In genomic region chr19:2236285-2237050, GRCh38 we compare ENCODE assay signal across 1 cellular context.
TF ChIP-seq lines count a peak whose summit lies in the region.

A gene with protein sequence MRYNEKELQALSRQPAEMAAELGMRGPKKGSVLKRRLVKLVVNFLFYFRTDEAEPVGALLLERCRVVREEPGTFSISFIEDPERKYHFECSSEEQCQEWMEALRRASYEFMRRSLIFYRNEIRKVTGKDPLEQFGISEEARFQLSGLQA (minus strand): TSS chr19:2236329. CDS start chr19:2236248, 81 bp downstream.
A gene with protein sequence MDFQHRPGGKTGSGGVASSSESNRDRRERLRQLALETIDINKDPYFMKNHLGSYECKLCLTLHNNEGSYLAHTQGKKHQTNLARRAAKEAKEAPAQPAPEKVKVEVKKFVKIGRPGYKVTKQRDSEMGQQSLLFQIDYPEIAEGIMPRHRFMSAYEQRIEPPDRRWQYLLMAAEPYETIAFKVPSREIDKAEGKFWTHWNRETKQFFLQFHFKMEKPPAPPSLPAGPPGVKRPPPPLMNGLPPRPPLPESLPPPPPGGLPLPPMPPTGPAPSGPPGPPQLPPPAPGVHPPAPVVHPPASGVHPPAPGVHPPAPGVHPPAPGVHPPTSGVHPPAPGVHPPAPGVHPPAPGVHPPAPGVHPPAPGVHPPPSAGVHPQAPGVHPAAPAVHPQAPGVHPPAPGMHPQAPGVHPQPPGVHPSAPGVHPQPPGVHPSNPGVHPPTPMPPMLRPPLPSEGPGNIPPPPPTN (plus strand): TSS chr19:2236824. CDS start chr19:2243419, 6,595 bp downstream.

TF ChIP-seq in HepG2, 621 proteins besides CTCF, POLR2A, EP300 and RAD21 (continued from another document and continues in another):
- TF ChIP-seq, protein P1, sequence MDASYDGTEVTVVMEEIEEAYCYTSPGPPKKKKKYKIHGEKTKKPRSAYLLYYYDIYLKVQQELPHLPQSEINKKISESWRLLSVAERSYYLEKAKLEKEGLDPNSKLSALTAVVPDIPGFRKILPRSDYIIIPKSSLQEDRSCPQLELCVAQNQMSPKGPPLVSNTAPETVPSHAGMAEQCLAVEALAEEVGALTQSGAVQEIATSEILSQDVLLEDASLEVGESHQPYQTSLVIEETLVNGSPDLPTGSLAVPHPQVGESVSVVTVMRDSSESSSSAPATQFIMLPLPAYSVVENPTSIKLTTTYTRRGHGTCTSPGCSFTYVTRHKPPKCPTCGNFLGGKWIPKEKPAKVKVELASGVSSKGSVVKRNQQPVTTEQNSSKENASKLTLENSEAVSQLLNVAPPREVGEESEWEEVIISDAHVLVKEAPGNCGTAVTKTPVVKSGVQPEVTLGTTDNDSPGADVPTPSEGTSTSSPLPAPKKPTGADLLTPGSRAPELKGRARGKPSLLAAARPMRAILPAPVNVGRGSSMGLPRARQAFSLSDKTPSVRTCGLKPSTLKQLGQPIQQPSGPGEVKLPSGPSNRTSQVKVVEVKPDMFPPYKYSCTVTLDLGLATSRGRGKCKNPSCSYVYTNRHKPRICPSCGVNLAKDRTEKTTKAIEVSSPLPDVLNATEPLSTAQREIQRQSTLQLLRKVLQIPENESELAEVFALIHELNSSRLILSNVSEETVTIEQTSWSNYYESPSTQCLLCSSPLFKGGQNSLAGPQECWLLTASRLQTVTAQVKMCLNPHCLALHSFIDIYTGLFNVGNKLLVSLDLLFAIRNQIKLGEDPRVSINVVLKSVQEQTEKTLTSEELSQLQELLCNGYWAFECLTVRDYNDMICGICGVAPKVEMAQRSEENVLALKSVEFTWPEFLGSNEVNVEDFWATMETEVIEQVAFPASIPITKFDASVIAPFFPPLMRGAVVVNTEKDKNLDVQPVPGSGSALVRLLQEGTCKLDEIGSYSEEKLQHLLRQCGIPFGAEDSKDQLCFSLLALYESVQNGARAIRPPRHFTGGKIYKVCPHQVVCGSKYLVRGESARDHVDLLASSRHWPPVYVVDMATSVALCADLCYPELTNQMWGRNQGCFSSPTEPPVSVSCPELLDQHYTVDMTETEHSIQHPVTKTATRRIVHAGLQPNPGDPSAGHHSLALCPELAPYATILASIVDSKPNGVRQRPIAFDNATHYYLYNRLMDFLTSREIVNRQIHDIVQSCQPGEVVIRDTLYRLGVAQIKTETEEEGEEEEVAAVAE (CRISPR knock-in tag; IDR thresholded peaks at IDR 0.05; ENCODE audit: borderline replicate concordance), result peak; percentile 91
- TF ChIP-seq NKX3-1 (CRISPR knock-in tag; IDR thresholded peaks at IDR 0.05), result peak; percentile 58; the same call in 1 of the 2 replicates
- TF ChIP-seq ZNF512 (CRISPR knock-in tag; IDR thresholded peaks at IDR 0.05), result no peak
- peak; percentile 49; the same call in 1 of the 2 replicates for TF ChIP-seq AHDC1 (CRISPR knock-in tag; IDR thresholded peaks at IDR 0.05; ENCODE audit: borderline replicate concordance)
- 0 out of 2 replicates have a peak, but pooled peaks have one; percentile 50 for TF ChIP-seq ZNF337 (CRISPR knock-in tag; IDR thresholded peaks at IDR 0.05; ENCODE audit: borderline replicate concordance, low read depth)
- peak; percentile 79 for TF ChIP-seq RFXAP (CRISPR knock-in tag; IDR thresholded peaks at IDR 0.05; ENCODE audit: borderline replicate concordance)
- TF ChIP-seq MYC (CRISPR knock-in tag; IDR thresholded peaks at IDR 0.05; ENCODE audit: borderline replicate concordance), result peak; percentile 86
- TF ChIP-seq ZKSCAN1 (IDR thresholded peaks at IDR 0.05; ENCODE audit: low read length), result no peak
- TF ChIP-seq TGIF2 (CRISPR knock-in tag; IDR thresholded peaks at IDR 0.05), result peak; percentile 83; the same call in 1 of the 2 replicates
- TF ChIP-seq, protein P2, sequence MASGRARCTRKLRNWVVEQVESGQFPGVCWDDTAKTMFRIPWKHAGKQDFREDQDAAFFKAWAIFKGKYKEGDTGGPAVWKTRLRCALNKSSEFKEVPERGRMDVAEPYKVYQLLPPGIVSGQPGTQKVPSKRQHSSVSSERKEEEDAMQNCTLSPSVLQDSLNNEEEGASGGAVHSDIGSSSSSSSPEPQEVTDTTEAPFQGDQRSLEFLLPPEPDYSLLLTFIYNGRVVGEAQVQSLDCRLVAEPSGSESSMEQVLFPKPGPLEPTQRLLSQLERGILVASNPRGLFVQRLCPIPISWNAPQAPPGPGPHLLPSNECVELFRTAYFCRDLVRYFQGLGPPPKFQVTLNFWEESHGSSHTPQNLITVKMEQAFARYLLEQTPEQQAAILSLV (CRISPR knock-in tag; IDR thresholded peaks at IDR 0.05; ENCODE audit: borderline replicate concordance), result peak; percentile 92; the same call in 1 of the 2 replicates
- peak; percentile 99 for TF ChIP-seq ZFP36L1 (CRISPR knock-in tag; IDR thresholded peaks at IDR 0.05)
- peak; percentile 71; the same call in 1 of the 2 replicates for TF ChIP-seq PITX1 (CRISPR knock-in tag; IDR thresholded peaks at IDR 0.05)
- peak; percentile 90 for TF ChIP-seq POGK (CRISPR knock-in tag; conservative IDR thresholded peaks at IDR 0.05)
- no peak for TF ChIP-seq NONO (IDR thresholded peaks at IDR 0.05)
- peak; percentile 80 for TF ChIP-seq NONO (CRISPR knock-in tag; conservative IDR thresholded peaks at IDR 0.05)
- TF ChIP-seq KLF15 (CRISPR knock-in tag; IDR thresholded peaks at IDR 0.05; ENCODE audit: borderline replicate concordance), result peak; percentile 86; the same call in 1 of the 2 replicates
- 0 out of 2 replicates have a peak, but pooled peaks have one; percentile 21 for TF ChIP-seq ATF1 (CRISPR knock-in tag; IDR thresholded peaks at IDR 0.05)
- peak; percentile 98 for TF ChIP-seq ZFX (CRISPR knock-in tag; IDR thresholded peaks at IDR 0.05; ENCODE audit: low read depth)
- TF ChIP-seq ATF3 (CRISPR knock-in tag; IDR thresholded peaks at IDR 0.05), result peak; percentile 87
- TF ChIP-seq ZNF264 (CRISPR knock-in tag; IDR thresholded peaks at IDR 0.05), result peak; percentile 52; the same call in 1 of the 2 replicates
- peak; percentile 91 for TF ChIP-seq ZNF350 (CRISPR knock-in tag; IDR thresholded peaks at IDR 0.05; ENCODE audit: borderline replicate concordance, low read depth)
- 0 out of 2 replicates have a peak, but pooled peaks have one; percentile 30 for TF ChIP-seq PPARG (CRISPR knock-in tag; conservative IDR thresholded peaks at IDR 0.05)
- TF ChIP-seq, protein P3, sequence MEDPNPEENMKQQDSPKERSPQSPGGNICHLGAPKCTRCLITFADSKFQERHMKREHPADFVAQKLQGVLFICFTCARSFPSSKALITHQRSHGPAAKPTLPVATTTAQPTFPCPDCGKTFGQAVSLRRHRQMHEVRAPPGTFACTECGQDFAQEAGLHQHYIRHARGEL (CRISPR knock-in tag; IDR thresholded peaks at IDR 0.05), result peak; percentile 64; the same call in 1 of the 2 replicates
- TF ChIP-seq, protein P4, sequence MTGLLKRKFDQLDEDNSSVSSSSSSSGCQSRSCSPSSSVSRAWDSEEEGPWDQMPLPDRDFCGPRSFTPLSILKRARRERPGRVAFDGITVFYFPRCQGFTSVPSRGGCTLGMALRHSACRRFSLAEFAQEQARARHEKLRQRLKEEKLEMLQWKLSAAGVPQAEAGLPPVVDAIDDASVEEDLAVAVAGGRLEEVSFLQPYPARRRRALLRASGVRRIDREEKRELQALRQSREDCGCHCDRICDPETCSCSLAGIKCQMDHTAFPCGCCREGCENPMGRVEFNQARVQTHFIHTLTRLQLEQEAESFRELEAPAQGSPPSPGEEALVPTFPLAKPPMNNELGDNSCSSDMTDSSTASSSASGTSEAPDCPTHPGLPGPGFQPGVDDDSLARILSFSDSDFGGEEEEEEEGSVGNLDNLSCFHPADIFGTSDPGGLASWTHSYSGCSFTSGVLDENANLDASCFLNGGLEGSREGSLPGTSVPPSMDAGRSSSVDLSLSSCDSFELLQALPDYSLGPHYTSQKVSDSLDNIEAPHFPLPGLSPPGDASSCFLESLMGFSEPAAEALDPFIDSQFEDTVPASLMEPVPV (CRISPR knock-in tag; IDR thresholded peaks at IDR 0.05), result peak; percentile 98
- peak; percentile 92 for TF ChIP-seq ZNF235 (CRISPR knock-in tag; IDR thresholded peaks at IDR 0.05; ENCODE audit: borderline replicate concordance)
- peak; percentile 76 for TF ChIP-seq ZNF710 (CRISPR knock-in tag; IDR thresholded peaks at IDR 0.05; ENCODE audit: borderline replicate concordance)
- no peak for TF ChIP-seq MATR3 (CRISPR knock-in tag; IDR thresholded peaks at IDR 0.05)
- no peak for TF ChIP-seq NR2F1 (CRISPR knock-in tag; IDR thresholded peaks at IDR 0.05)
- TF ChIP-seq, protein P5, sequence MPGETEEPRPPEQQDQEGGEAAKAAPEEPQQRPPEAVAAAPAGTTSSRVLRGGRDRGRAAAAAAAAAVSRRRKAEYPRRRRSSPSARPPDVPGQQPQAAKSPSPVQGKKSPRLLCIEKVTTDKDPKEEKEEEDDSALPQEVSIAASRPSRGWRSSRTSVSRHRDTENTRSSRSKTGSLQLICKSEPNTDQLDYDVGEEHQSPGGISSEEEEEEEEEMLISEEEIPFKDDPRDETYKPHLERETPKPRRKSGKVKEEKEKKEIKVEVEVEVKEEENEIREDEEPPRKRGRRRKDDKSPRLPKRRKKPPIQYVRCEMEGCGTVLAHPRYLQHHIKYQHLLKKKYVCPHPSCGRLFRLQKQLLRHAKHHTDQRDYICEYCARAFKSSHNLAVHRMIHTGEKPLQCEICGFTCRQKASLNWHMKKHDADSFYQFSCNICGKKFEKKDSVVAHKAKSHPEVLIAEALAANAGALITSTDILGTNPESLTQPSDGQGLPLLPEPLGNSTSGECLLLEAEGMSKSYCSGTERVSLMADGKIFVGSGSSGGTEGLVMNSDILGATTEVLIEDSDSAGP (CRISPR knock-in tag; IDR thresholded peaks at IDR 0.05; ENCODE audit: borderline replicate concordance), result peak; percentile 97; the same call in 1 of the 2 replicates
- peak; percentile 93; the same call in 1 of the 2 replicates for TF ChIP-seq IRX3 (CRISPR knock-in tag; IDR thresholded peaks at IDR 0.05; ENCODE audit: borderline replicate concordance, low read depth)
